19 cellular contexts compared by ENCODE assay signal in genomic region chr12:105032703-105033357, GRCh38. TPM values are rescaled to one million over a fixed set of nuclear protein-coding genes. Genes with fewer than 3 reads are reported as not detected.
DNase-seq lines count a peak whose midpoint lies in the region; ATAC-seq and TF ChIP-seq lines count a peak whose summit lies in the region.
"Had no signal": no experiment of that assay in that cellular context is flagged by ENCODE, and none has a peak within 500 bp of the region (broad histone marks: within the 10 kb centered on the region; RNA-seq: fewer than 3 reads in every experiment).

No MANE protein-coding gene starts in this region.

- H3K4me3 Mint-ChIP-seq in activated naive CD8-positive, alpha-beta T cell treated with anti-CD3 and anti-CD28 coated beads for 36 hours: no peak overlapping the region
- no peak overlapping the region for H3K4me3 Mint-ChIP-seq in activated naive CD8-positive, alpha-beta T cell treated with anti-CD3 and anti-CD28 coated beads, Interleukin-2, amount 50 U/mL, for 24 hours
- no peak overlapping the region for H3K4me3 Mint-ChIP-seq in stimulated activated naive B cell treated with anti-CD40 and anti-IgM and Interleukin-4, amounts not matched to agents 10 μg/mL and 1 μg/mL and 100 μg/mL, for 72 hours
- H3K4me3 Mint-ChIP-seq: B cell; CD4-positive, alpha-beta T cell had no signal

- H3F3A ChIP-seq in MM.1S (ENCODE audit: insufficient read depth, low read length): peaks cover 25% of the 10 kb centered on the region

- H2AFZ ChIP-seq in MM.1S (ENCODE audit: low read length) (no peak overlapping the region), osteoblast (ENCODE audit: low read length) (no peak overlapping the region)

- H3K27me3 Mint-ChIP-seq in activated naive CD8-positive, alpha-beta T cell treated with anti-CD3 and anti-CD28 coated beads for 36 hours: no peaks in the 10 kb centered on the region
- no peaks in the 10 kb centered on the region for H3K27me3 Mint-ChIP-seq in activated naive CD8-positive, alpha-beta T cell treated with anti-CD3 and anti-CD28 coated beads, Interleukin-2, amount 50 U/mL, for 24 hours
- no peaks in the 10 kb centered on the region for H3K27me3 Mint-ChIP-seq in stimulated activated naive B cell treated with anti-CD40 and anti-IgM and Interleukin-4, amounts not matched to agents 10 μg/mL and 1 μg/mL and 100 μg/mL, for 72 hours
- H3K27me3 Mint-ChIP-seq: B cell; CD4-positive, alpha-beta T cell had no signal

- H3K9me2 ChIP-seq in MM.1S (replicated peaks; ENCODE audit: insufficient read depth, low read length): no peaks in the 10 kb centered on the region

- H3K4me3 ChIP-seq in MM.1S (ENCODE audit: low read length): no peak overlapping the region
- H3K4me3 ChIP-seq in choroid plexus epithelial cell (ENCODE audit: low read depth, low read length): no peak overlapping the region
- H3K4me3 ChIP-seq in osteoblast (ENCODE audit: insufficient read depth, low read length): no peak overlapping the region
- H3K4me3 ChIP-seq: HAP-1, Peyer's patch had no signal

- peaks cover 58% of the 10 kb centered on the region for H3K4me1 ChIP-seq in MM.1S (ENCODE audit: low read length)
- no peaks in the 10 kb centered on the region for H3K4me1 ChIP-seq in osteoblast (ENCODE audit: insufficient read depth, low read length)
- H3K4me1 ChIP-seq: HAP-1 had no signal

- peak overlapping the region; percentile 87 for H3K27ac Mint-ChIP-seq in activated naive CD8-positive, alpha-beta T cell treated with anti-CD3 and anti-CD28 coated beads for 36 hours
- H3K27ac Mint-ChIP-seq in activated naive CD8-positive, alpha-beta T cell treated with anti-CD3 and anti-CD28 coated beads, Interleukin-2, amount 50 U/mL, for 24 hours: no peak overlapping the region
- H3K27ac Mint-ChIP-seq in stimulated activated naive B cell treated with anti-CD40 and anti-IgM and Interleukin-4, amounts not matched to agents 10 μg/mL and 1 μg/mL and 100 μg/mL, for 72 hours: peak overlapping the region; percentile 14
- H3K27ac Mint-ChIP-seq: B cell; CD4-positive, alpha-beta T cell had no signal

- H3K27me3 ChIP-seq in MM.1S (replicated peaks; ENCODE audit: insufficient read depth, low read length) (no peaks in the 10 kb centered on the region), osteoblast (ENCODE audit: insufficient read depth, low read length) (no peaks in the 10 kb centered on the region)
- H3K27me3 ChIP-seq: Peyer's patch had no signal

- H3K4me2 ChIP-seq in MM.1S (ENCODE audit: low read depth, low read length) (peak overlapping the region; percentile 28; the same call in 1 of the 2 replicates), osteoblast (ENCODE audit: insufficient read depth, low read length) (no peak overlapping the region)

- peaks cover 21% of the 10 kb centered on the region for H3K36me3 Mint-ChIP-seq in activated naive CD8-positive, alpha-beta T cell treated with anti-CD3 and anti-CD28 coated beads for 36 hours
- peaks cover 5% of the 10 kb centered on the region for H3K36me3 Mint-ChIP-seq in activated naive CD8-positive, alpha-beta T cell treated with anti-CD3 and anti-CD28 coated beads, Interleukin-2, amount 50 U/mL, for 24 hours (ENCODE audit: low read depth)
- peaks cover 3 to 7% of the 10 kb centered on the region in 2 donors for H3K36me3 Mint-ChIP-seq in stimulated activated naive B cell treated with anti-CD40 and anti-IgM and Interleukin-4, amounts not matched to agents 10 μg/mL and 1 μg/mL and 100 μg/mL, for 72 hours

- DNase-seq in activated naive CD8-positive, alpha-beta T cell treated with anti-CD3 and anti-CD28 coated beads for 36 hours: no peak
- no peak for DNase-seq in activated naive CD8-positive, alpha-beta T cell treated with anti-CD3 and anti-CD28 coated beads, Interleukin-2, amount 50 U/mL, for 24 hours
- DNase-seq in MM.1S (no peak), choroid plexus epithelial cell (ENCODE audit: low read depth) (peak; percentile 23), osteoblast (ENCODE audit: insufficient read length, low spot score, missing footprints) (no peak), SIG-M5 treated with dmso at 0.1 percent for 504 hours (lab: John Stamatoyannopoulos, UW; ENCODE audit: unreplicated experiment) (no peak), NCI-H1436 treated with DMSO at 0.1 percent for 48 hours (lab: John Stamatoyannopoulos, UW) (no peak)
- DNase-seq in stimulated activated naive B cell treated with anti-CD40 and anti-IgM and Interleukin-4, amounts not matched to agents 10 μg/mL and 1 μg/mL and 100 μg/mL, for 72 hours: no peak
- DNase-seq: CD4-positive, alpha-beta T cell; DMS79 treated with DMSO at 0.1 percent for 48 hours; NCI-H1417; NCI-H2029; NCI-H2171 treated with DMSO at 0.1 percent for 48 hours; NCI-H82; Peyer's patch; Right ventricle myocardium superior had no signal

- H3K36me3 ChIP-seq in MM.1S (replicated peaks; ENCODE audit: insufficient read depth, low read length) (0 out of 2 replicates have a peak, but pooled peaks cover 5% of the 10 kb centered on the region), osteoblast (ENCODE audit: insufficient read depth, low read length) (peaks cover 64% of the 10 kb centered on the region)
- H3K36me3 ChIP-seq: HAP-1, Peyer's patch had no signal

- no peak for TF ChIP-seq CTCF in MM.1S (IDR thresholded peaks at IDR 0.05; ENCODE audit: low read length)
- TF ChIP-seq CTCF in choroid plexus epithelial cell (conservative IDR thresholded peaks at IDR 0.05; ENCODE audit: low read depth, low read length): no peak
- no peak for TF ChIP-seq CTCF in osteoblast (IDR thresholded peaks at IDR 0.05; ENCODE audit: extremely low read depth, low read depth, low read length)

- no peak for ATAC-seq in activated naive CD8-positive, alpha-beta T cell treated with anti-CD3 and anti-CD28 coated beads, Interleukin-2, amount 50 U/mL, for 24 hours
- no peak for ATAC-seq in stimulated activated naive B cell treated with anti-CD40 and anti-IgM and Interleukin-4, amounts not matched to agents 10 μg/mL and 1 μg/mL and 100 μg/mL, for 72 hours (replicated peaks)
- ATAC-seq: HepG2 had no signal

- H3K9me3 Mint-ChIP-seq in activated naive CD8-positive, alpha-beta T cell treated with anti-CD3 and anti-CD28 coated beads for 36 hours: peaks cover 10% of the 10 kb centered on the region
- no peaks in the 10 kb centered on the region for H3K9me3 Mint-ChIP-seq in activated naive CD8-positive, alpha-beta T cell treated with anti-CD3 and anti-CD28 coated beads, Interleukin-2, amount 50 U/mL, for 24 hours
- no peaks in the 10 kb centered on the region for H3K9me3 Mint-ChIP-seq in stimulated activated naive B cell treated with anti-CD40 and anti-IgM and Interleukin-4, amounts not matched to agents 10 μg/mL and 1 μg/mL and 100 μg/mL, for 72 hours
- H3K9me3 Mint-ChIP-seq: CD4-positive, alpha-beta T cell had no signal

- H3K4me1 Mint-ChIP-seq in activated naive CD8-positive, alpha-beta T cell treated with anti-CD3 and anti-CD28 coated beads for 36 hours: peaks cover 42% of the 10 kb centered on the region
- peaks cover 48% of the 10 kb centered on the region for H3K4me1 Mint-ChIP-seq in activated naive CD8-positive, alpha-beta T cell treated with anti-CD3 and anti-CD28 coated beads, Interleukin-2, amount 50 U/mL, for 24 hours
- H3K4me1 Mint-ChIP-seq in stimulated activated naive B cell treated with anti-CD40 and anti-IgM and Interleukin-4, amounts not matched to agents 10 μg/mL and 1 μg/mL and 100 μg/mL, for 72 hours: peaks cover 18 to 36% of the 10 kb centered on the region in 2 donors

- H3K9me3 ChIP-seq in MM.1S (replicated peaks; ENCODE audit: insufficient read depth, low read length) (no peaks in the 10 kb centered on the region), osteoblast (ENCODE audit: low read depth, low read length) (no peaks in the 10 kb centered on the region)
- H3K9me3 ChIP-seq: HAP-1, Peyer's patch had no signal

- no peaks in the 10 kb centered on the region for H3K79me2 ChIP-seq in MM.1S (ENCODE audit: low read length)
- H3K79me2 ChIP-seq in osteoblast (ENCODE audit: insufficient read depth, low read length): no peaks in the 10 kb centered on the region

- H3K9ac ChIP-seq in MM.1S (ENCODE audit: low read length): no peak overlapping the region

- H3K27ac ChIP-seq in MM.1S (ENCODE audit: low read length) (peak overlapping the region; percentile 93; the same call in 1 of the 2 replicates), osteoblast (ENCODE audit: low read depth, low read length) (no peak overlapping the region)
- H3K27ac ChIP-seq: Peyer's patch had no signal

- no peaks in the 10 kb centered on the region for H4K20me1 ChIP-seq in MM.1S (ENCODE audit: insufficient read depth, low read length)
- no peaks in the 10 kb centered on the region for H4K20me1 ChIP-seq in osteoblast (ENCODE audit: insufficient read depth, low read length)

RNA-seq across cellular contexts. Expression of gene NOPCHAP1, which starts 46.7 kb away (rescaled TPM):
- total RNA-seq in activated naive CD8-positive, alpha-beta T cell treated with anti-CD3 and anti-CD28 coated beads for 36 hours: 10 to 100 TPM; 42.1 to 42.3 TPM
- 4.3 and 4.4 TPM in 2 replicates for total RNA-seq in osteoblast

RNA-seq across cellular contexts. Expression of gene ALDH1L2, which starts 51.4 kb away (rescaled TPM):
- total RNA-seq in activated naive CD8-positive, alpha-beta T cell treated with anti-CD3 and anti-CD28 coated beads for 36 hours: 1 to 10 TPM; 4.8 to 5.9 TPM
- 55.4 and 63.9 TPM in 2 replicates for total RNA-seq in osteoblast
